Comparison of ENCODE assay signal across 1 cellular context in the genomic region with DNA sequence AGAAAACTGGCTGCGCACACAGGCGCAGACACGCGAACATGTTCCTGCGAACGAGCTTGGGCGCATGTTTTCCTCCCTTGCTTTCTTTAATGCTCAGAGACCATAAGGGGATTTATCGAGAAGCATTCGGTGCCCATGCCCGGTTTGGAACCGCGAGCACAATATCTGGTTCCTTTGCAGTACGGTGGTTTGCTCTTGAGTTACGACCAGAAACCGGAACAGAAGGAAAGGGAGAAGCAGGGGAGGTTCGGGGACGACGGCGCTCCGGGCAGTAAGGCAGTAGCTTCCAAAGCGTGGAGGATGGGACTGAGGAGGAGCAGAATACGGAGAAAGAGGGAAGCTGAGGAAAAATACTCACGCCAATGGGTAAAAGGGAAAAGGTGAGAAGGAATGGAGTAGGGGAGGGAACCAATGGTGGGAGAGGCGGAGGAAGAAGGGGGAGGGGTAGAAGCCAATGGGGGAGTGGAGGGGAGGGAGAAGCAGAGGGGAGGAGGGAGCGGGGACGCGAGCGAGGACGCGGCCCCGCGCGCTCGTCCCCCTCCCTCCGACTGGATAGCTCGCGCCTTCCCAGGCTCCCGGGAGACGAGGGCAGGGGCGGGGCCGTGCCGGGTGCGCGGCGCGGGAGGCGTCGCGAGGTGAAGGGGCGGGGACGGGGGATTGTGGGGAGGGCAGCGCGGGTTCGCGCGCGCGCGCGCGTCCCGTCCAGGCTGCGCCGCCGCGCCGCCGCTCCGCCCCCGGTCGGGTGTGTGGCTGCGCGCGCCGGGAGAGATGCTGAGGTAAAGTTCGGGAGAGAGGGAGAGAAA.
TF ChIP-seq lines count a peak whose summit lies in the region.

No MANE protein-coding gene starts in this region.

TF ChIP-seq in HepG2, 621 proteins besides CTCF, POLR2A, EP300 and RAD21 (continued from another document and continues in another):
- TF ChIP-seq, protein P1, sequence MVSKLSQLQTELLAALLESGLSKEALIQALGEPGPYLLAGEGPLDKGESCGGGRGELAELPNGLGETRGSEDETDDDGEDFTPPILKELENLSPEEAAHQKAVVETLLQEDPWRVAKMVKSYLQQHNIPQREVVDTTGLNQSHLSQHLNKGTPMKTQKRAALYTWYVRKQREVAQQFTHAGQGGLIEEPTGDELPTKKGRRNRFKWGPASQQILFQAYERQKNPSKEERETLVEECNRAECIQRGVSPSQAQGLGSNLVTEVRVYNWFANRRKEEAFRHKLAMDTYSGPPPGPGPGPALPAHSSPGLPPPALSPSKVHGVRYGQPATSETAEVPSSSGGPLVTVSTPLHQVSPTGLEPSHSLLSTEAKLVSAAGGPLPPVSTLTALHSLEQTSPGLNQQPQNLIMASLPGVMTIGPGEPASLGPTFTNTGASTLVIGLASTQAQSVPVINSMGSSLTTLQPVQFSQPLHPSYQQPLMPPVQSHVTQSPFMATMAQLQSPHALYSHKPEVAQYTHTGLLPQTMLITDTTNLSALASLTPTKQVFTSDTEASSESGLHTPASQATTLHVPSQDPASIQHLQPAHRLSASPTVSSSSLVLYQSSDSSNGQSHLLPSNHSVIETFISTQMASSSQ (IDR thresholded peaks at IDR 0.05; ENCODE audit: low read depth), result peak; percentile 29
- TF ChIP-seq, protein P1 (CRISPR knock-in tag; IDR thresholded peaks at IDR 0.05; ENCODE audit: borderline replicate concordance), result no peak; the same call in 1 of the 2 replicates
- no peak for TF ChIP-seq ZFAT (CRISPR knock-in tag; conservative IDR thresholded peaks at IDR 0.05)
- no peak for TF ChIP-seq ZFX (CRISPR knock-in tag; IDR thresholded peaks at IDR 0.05; ENCODE audit: low read depth)
- TF ChIP-seq, protein P2, sequence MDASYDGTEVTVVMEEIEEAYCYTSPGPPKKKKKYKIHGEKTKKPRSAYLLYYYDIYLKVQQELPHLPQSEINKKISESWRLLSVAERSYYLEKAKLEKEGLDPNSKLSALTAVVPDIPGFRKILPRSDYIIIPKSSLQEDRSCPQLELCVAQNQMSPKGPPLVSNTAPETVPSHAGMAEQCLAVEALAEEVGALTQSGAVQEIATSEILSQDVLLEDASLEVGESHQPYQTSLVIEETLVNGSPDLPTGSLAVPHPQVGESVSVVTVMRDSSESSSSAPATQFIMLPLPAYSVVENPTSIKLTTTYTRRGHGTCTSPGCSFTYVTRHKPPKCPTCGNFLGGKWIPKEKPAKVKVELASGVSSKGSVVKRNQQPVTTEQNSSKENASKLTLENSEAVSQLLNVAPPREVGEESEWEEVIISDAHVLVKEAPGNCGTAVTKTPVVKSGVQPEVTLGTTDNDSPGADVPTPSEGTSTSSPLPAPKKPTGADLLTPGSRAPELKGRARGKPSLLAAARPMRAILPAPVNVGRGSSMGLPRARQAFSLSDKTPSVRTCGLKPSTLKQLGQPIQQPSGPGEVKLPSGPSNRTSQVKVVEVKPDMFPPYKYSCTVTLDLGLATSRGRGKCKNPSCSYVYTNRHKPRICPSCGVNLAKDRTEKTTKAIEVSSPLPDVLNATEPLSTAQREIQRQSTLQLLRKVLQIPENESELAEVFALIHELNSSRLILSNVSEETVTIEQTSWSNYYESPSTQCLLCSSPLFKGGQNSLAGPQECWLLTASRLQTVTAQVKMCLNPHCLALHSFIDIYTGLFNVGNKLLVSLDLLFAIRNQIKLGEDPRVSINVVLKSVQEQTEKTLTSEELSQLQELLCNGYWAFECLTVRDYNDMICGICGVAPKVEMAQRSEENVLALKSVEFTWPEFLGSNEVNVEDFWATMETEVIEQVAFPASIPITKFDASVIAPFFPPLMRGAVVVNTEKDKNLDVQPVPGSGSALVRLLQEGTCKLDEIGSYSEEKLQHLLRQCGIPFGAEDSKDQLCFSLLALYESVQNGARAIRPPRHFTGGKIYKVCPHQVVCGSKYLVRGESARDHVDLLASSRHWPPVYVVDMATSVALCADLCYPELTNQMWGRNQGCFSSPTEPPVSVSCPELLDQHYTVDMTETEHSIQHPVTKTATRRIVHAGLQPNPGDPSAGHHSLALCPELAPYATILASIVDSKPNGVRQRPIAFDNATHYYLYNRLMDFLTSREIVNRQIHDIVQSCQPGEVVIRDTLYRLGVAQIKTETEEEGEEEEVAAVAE (CRISPR knock-in tag; IDR thresholded peaks at IDR 0.05; ENCODE audit: borderline replicate concordance), result peak; percentile 24; the same call in 1 of the 2 replicates
- TF ChIP-seq GATAD1 (CRISPR knock-in tag; IDR thresholded peaks at IDR 0.05), result peak; percentile 50; the same call in 1 of the 2 replicates
- TF ChIP-seq ZMAT3 (CRISPR knock-in tag; conservative IDR thresholded peaks at IDR 0.05), result peak; percentile 74; the same call in 1 of the 2 replicates
- TF ChIP-seq, protein P3, sequence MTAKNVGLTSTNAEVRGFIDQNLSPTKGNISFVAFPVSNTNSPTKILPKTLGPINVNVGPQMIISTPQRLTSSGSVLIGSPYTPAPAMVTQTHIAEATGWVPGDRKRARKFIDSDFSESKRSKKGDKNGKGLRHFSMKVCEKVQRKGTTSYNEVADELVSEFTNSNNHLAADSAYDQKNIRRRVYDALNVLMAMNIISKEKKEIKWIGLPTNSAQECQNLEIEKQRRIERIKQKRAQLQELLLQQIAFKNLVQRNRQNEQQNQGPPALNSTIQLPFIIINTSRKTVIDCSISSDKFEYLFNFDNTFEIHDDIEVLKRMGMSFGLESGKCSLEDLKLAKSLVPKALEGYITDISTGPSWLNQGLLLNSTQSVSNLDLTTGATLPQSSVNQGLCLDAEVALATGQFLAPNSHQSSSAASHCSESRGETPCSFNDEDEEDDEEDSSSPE (CRISPR knock-in tag; IDR thresholded peaks at IDR 0.05), result peak; percentile 75
- TF ChIP-seq, protein P4, sequence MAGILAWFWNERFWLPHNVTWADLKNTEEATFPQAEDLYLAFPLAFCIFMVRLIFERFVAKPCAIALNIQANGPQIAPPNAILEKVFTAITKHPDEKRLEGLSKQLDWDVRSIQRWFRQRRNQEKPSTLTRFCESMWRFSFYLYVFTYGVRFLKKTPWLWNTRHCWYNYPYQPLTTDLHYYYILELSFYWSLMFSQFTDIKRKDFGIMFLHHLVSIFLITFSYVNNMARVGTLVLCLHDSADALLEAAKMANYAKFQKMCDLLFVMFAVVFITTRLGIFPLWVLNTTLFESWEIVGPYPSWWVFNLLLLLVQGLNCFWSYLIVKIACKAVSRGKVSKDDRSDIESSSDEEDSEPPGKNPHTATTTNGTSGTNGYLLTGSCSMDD (CRISPR knock-in tag; IDR thresholded peaks at IDR 0.05), result 0 out of 2 replicates have a peak, but pooled peaks have one; percentile 21
- TF ChIP-seq CREM (IDR thresholded peaks at IDR 0.05), result 0 out of 2 replicates have a peak, but pooled peaks have one; percentile 34
- TF ChIP-seq CREM (CRISPR knock-in tag; IDR thresholded peaks at IDR 0.05), result no peak
- TF ChIP-seq, protein P5, sequence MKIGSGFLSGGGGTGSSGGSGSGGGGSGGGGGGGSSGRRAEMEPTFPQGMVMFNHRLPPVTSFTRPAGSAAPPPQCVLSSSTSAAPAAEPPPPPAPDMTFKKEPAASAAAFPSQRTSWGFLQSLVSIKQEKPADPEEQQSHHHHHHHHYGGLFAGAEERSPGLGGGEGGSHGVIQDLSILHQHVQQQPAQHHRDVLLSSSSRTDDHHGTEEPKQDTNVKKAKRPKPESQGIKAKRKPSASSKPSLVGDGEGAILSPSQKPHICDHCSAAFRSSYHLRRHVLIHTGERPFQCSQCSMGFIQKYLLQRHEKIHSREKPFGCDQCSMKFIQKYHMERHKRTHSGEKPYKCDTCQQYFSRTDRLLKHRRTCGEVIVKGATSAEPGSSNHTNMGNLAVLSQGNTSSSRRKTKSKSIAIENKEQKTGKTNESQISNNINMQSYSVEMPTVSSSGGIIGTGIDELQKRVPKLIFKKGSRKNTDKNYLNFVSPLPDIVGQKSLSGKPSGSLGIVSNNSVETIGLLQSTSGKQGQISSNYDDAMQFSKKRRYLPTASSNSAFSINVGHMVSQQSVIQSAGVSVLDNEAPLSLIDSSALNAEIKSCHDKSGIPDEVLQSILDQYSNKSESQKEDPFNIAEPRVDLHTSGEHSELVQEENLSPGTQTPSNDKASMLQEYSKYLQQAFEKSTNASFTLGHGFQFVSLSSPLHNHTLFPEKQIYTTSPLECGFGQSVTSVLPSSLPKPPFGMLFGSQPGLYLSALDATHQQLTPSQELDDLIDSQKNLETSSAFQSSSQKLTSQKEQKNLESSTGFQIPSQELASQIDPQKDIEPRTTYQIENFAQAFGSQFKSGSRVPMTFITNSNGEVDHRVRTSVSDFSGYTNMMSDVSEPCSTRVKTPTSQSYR (CRISPR knock-in tag; IDR thresholded peaks at IDR 0.05; ENCODE audit: borderline replicate concordance), result peak; percentile 84
- TF ChIP-seq ZSCAN22 (CRISPR knock-in tag; IDR thresholded peaks at IDR 0.05), result peak; percentile 81; the same call in 1 of the 2 replicates
- TF ChIP-seq SMAD9 (CRISPR knock-in tag; IDR thresholded peaks at IDR 0.05), result 0 out of 2 replicates have a peak, but pooled peaks have one; percentile 59
- peak; percentile 72; the same call in 1 of the 2 replicates for TF ChIP-seq ZSCAN21 (CRISPR knock-in tag; IDR thresholded peaks at IDR 0.05; ENCODE audit: borderline replicate concordance)
- TF ChIP-seq U2AF2 (IDR thresholded peaks at IDR 0.05; ENCODE audit: low read depth, low read length), result no peak; the same call in 1 of the 2 replicates
- TF ChIP-seq, protein P6, sequence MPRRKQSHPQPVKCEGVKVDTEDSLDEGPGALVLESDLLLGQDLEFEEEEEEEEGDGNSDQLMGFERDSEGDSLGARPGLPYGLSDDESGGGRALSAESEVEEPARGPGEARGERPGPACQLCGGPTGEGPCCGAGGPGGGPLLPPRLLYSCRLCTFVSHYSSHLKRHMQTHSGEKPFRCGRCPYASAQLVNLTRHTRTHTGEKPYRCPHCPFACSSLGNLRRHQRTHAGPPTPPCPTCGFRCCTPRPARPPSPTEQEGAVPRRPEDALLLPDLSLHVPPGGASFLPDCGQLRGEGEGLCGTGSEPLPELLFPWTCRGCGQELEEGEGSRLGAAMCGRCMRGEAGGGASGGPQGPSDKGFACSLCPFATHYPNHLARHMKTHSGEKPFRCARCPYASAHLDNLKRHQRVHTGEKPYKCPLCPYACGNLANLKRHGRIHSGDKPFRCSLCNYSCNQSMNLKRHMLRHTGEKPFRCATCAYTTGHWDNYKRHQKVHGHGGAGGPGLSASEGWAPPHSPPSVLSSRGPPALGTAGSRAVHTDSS (CRISPR knock-in tag; conservative IDR thresholded peaks at IDR 0.05), result no peak
- TF ChIP-seq ZNF589 (CRISPR knock-in tag; conservative IDR thresholded peaks at IDR 0.05), result peak; percentile 93
- TF ChIP-seq ZC3H4 (CRISPR knock-in tag; IDR thresholded peaks at IDR 0.05; ENCODE audit: borderline replicate concordance), result peak; percentile 82; the same call in 1 of the 2 replicates
- TF ChIP-seq ZNF335 (CRISPR knock-in tag; IDR thresholded peaks at IDR 0.05), result no peak; the same call in none of the 2 replicates
- TF ChIP-seq, protein P7, sequence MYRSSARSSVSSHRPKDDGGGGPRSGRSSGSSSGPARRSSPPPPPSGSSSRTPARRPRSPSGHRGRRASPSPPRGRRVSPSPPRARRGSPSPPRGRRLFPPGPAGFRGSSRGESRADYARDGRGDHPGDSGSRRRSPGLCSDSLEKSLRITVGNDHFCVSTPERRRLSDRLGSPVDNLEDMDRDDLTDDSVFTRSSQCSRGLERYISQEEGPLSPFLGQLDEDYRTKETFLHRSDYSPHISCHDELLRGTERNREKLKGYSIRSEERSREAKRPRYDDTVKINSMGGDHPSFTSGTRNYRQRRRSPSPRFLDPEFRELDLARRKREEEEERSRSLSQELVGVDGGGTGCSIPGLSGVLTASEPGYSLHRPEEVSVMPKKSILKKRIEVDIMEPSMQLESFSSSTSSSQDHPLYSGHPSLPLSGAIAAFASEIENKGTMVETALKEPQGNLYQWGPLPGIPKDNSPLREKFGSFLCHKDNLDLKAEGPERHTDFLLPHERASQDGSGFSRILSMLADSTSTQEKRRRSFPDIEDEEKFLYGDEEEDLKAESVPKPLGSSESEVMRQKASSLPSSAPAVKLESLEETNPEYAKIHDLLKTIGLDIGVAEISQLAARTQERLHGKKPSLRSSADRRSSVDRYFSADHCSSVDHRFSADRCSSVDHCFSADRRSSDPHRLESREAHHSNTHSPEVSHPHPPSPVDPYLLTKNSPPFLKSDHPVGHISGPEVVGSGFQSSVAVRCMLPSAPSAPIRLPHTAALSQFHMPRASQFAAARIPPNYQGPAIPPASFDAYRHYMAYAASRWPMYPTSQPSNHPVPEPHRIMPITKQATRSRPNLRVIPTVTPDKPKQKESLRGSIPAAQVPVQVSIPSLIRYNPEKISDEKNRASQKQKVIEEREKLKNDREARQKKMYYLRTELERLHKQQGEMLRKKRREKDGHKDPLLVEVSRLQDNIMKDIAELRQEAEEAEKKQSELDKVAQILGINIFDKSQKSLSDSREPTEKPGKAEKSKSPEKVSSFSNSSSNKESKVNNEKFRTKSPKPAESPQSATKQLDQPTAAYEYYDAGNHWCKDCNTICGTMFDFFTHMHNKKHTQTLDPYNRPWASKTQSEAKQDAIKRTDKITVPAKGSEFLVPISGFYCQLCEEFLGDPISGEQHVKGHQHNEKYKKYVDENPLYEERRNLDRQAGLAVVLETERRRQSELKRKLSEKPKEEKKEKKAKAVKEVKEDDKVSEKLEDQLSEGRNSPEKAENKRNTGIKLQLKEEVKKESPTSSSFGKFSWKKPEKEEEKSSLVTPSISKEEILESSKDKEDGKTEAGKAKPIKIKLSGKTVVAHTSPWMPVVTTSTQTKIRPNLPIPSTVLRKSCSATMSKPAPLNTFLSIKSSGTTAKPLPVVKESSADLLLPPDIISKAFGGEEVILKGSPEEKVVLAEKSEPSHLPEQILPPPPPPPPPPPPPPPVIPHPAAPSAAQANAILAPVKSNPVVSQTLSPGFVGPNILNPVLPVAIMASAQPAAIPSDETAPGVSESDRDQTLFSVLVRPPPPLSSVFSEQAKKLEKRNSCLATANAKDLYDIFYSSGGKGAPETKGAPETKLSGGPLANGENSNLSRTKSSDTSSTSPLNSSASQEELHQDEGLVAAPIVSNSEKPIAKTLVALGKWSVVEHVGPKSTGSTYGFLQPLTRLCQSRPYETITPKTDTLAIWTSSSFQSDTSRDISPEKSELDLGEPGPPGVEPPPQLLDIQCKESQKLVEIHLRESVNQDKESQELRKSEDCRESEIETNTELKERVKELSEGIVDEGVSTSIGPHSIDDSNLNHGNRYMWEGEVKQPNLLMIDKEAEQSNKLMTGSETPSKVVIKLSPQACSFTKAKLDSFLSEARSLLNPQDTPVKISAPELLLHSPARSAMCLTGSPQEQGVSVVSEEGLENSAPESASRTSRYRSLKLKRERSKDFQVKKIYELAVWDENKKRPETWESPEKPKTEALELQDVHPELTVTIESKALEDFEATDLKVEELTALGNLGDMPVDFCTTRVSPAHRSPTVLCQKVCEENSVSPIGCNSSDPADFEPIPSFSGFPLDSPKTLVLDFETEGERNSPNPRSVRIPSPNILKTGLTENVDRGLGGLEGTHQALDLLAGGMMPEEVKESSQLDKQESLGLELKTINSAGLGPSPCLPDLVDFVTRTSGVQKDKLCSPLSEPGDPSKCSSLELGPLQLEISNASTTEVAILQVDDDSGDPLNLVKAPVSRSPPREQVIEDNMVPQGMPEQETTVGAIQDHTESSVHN (CRISPR knock-in tag; IDR thresholded peaks at IDR 0.05), result no peak; the same call in 1 of the 2 replicates
